Comparison of ENCODE assay signal across 7 cellular contexts in genomic region chr5:177402271-177403043, GRCh38. TPM values are rescaled to one million over a fixed set of nuclear protein-coding genes. Genes with fewer than 3 reads are reported as not detected.
DNase-seq lines count a peak whose midpoint lies in the region; ATAC-seq and TF ChIP-seq lines count a peak whose summit lies in the region.
"Had no signal": no experiment of that assay in that cellular context is flagged by ENCODE, and none has a peak within 500 bp of the region (broad histone marks: within the 10 kb centered on the region; RNA-seq: fewer than 3 reads in every experiment).

No MANE protein-coding gene starts in this region.

- H3K27me3 Mint-ChIP-seq in activated naive CD4-positive, alpha-beta T cell treated with anti-CD3 and anti-CD28 coated beads, Interleukin-2, amount 10 ng/mL, durations not matched to agents 7 days and 5 days = peaks cover 95% of the 10 kb centered on the region

- H3K27me3 ChIP-seq in left lung (peaks cover 44 to 79% of the 10 kb centered on the region in 2 donors), uterus (peaks cover 39 to 40% of the 10 kb centered on the region in 2 donors)

- ATAC-seq in left lung = peak; percentile 70
- no peak for ATAC-seq in HG03439 (IDR thresholded peaks at IDR 0.05; ENCODE audit: unreplicated experiment)

- H3K27ac ChIP-seq in left lung (no peak overlapping the region), uterus (no peak overlapping the region)

- no peaks in the 10 kb centered on the region for H3K9me3 Mint-ChIP-seq in activated naive CD4-positive, alpha-beta T cell treated with anti-CD3 and anti-CD28 coated beads, Interleukin-2, amount 10 ng/mL, durations not matched to agents 7 days and 5 days

- H3K9me3 ChIP-seq in left lung (no peaks in the 10 kb centered on the region), uterus (no peaks in the 10 kb centered on the region)

- POLR2A ChIA-PET in GM10248 (lab: Yijun Ruan, JAX) = interaction anchor here (0.8 to 1.4 kb wide), 3 partner anchors 12 to 30 kb away, joined by 3 to 4 read pairs (median 4); no protein-coding TSS in a partner anchor

- H3K27ac Mint-ChIP-seq in activated naive CD4-positive, alpha-beta T cell treated with anti-CD3 and anti-CD28 coated beads, Interleukin-2, amount 10 ng/mL, durations not matched to agents 7 days and 5 days = no peak overlapping the region

- CTCF ChIA-PET in GM10248 (lab: Yijun Ruan, JAX) = interaction anchor here (0.6 to 21.8 kb wide), 38 partner anchors 12 to 390 kb away, joined by 3 to 549 read pairs (median 8); partner anchors contain the start of genes DOK3, GRK6, LMAN2 and PDLIM7
- CTCF ChIA-PET in activated naive CD4-positive, alpha-beta T cell treated with anti-CD3 and anti-CD28 coated beads, Interleukin-2, amount 10 ng/mL, durations not matched to agents 7 days and 5 days (lab: Charles Lee) = interaction anchor here (0.8 to 9.7 kb wide), 25 partner anchors 10 to 288 kb away, joined by 3 to 228 read pairs (median 8); partner anchors contain the start of genes GRK6, LMAN2, PDLIM7 and PRR7

- H3K36me3 ChIP-seq in left lung (no peaks in the 10 kb centered on the region), uterus (no peaks in the 10 kb centered on the region)

- peak; percentile 43 for TF ChIP-seq CTCF in GM10248 (IDR thresholded peaks at IDR 0.05; ENCODE audit: control extremely low read depth, extremely low read depth, low read depth, missing control alignments)
- peak; percentile 21 to 26 for TF ChIP-seq CTCF in left lung (IDR thresholded peaks at IDR 0.05)
- peak; percentile 12 to 43 (median 28) for TF ChIP-seq CTCF in uterus (IDR thresholded peaks at IDR 0.05)

- H3K36me3 Mint-ChIP-seq in activated naive CD4-positive, alpha-beta T cell treated with anti-CD3 and anti-CD28 coated beads, Interleukin-2, amount 10 ng/mL, durations not matched to agents 7 days and 5 days = no peaks in the 10 kb centered on the region

- peaks cover 21 to 49% of the 10 kb centered on the region in 2 donors for H3K4me1 ChIP-seq in left lung
- H3K4me1 ChIP-seq in uterus = peaks cover 0 to 25% of the 10 kb centered on the region in 2 donors

- DNase-seq in GM10248 (ENCODE audit: extremely low spot score) = peak; percentile 74
- DNase-seq in NCI-H510A treated with DMSO at 0.1 percent for 48 hours (lab: John Stamatoyannopoulos, UW) = peak; percentile 55
- peak; percentile 83 for DNase-seq in activated naive CD4-positive, alpha-beta T cell treated with anti-CD3 and anti-CD28 coated beads, Interleukin-2, amount 10 ng/mL, durations not matched to agents 7 days and 5 days
- DNase-seq in left lung = peak; percentile 69 to 89
- DNase-seq in uterus = peak in 1 of 2 donors; percentile 45

- no peak for TF ChIP-seq POLR2A in uterus (IDR thresholded peaks at IDR 0.05)

- H3K4me1 Mint-ChIP-seq in activated naive CD4-positive, alpha-beta T cell treated with anti-CD3 and anti-CD28 coated beads, Interleukin-2, amount 10 ng/mL, durations not matched to agents 7 days and 5 days = peaks cover 38% of the 10 kb centered on the region

- H3K4me3 ChIP-seq in left lung (peak overlapping the region in 1 of 2 donors; percentile 68), uterus (no peak overlapping the region)

- intact Hi-C loops in left lung (cut with DNase I) = no loop called here
- intact Hi-C loops in uterus (cut with DNase I; ENCODE audit: low total_unique reads) = loop anchor here (5.0 kb wide), 1 partner anchor 50 kb away; no protein-coding TSS in a partner anchor

- peak overlapping the region; percentile 71 for H3K4me3 Mint-ChIP-seq in activated naive CD4-positive, alpha-beta T cell treated with anti-CD3 and anti-CD28 coated beads, Interleukin-2, amount 10 ng/mL, durations not matched to agents 7 days and 5 days

RNA-seq across cellular contexts. Expression of gene PFN3, which starts 2.0 kb away (rescaled TPM):
- total RNA-seq in left lung = not detected
- total RNA-seq in uterus = not detected

RNA-seq across cellular contexts. Expression of gene F12, which starts 6.9 kb away (rescaled TPM):
- total RNA-seq in left lung (1 to 10 TPM in 1 of 2 donors, under 1 TPM in 1; 0.63 to 1.1 TPM), uterus (1 to 10 TPM in 1 of 4 donors, not detected in 3; 7.6 TPM)

RNA-seq across cellular contexts. Expression of gene SLC34A1, which starts 18.2 kb away (rescaled TPM):
- not detected for total RNA-seq in left lung
- not detected for total RNA-seq in uterus
- total RNA-seq: frontal cortex had no signal

RNA-seq across cellular contexts. Expression of gene GRK6, which starts 24.0 kb away (rescaled TPM):
- 10 to 100 TPM; 32.3 to 57.1 TPM for total RNA-seq in left lung
- total RNA-seq in uterus = 10 to 100 TPM; 16.4 to 29.8 (median 20.9) TPM

RNA-seq across cellular contexts. Expression of gene PRR7, which starts 44.2 kb away (rescaled TPM):
- total RNA-seq in left lung = 1 to 10 TPM; 2.7 to 4.1 TPM
- total RNA-seq in uterus = 1 to 10 TPM in 2 of 4 donors, not detected in 2; 1.9 to 3.0 TPM
